11 cellular contexts compared by ENCODE assay signal in the genomic region with DNA sequence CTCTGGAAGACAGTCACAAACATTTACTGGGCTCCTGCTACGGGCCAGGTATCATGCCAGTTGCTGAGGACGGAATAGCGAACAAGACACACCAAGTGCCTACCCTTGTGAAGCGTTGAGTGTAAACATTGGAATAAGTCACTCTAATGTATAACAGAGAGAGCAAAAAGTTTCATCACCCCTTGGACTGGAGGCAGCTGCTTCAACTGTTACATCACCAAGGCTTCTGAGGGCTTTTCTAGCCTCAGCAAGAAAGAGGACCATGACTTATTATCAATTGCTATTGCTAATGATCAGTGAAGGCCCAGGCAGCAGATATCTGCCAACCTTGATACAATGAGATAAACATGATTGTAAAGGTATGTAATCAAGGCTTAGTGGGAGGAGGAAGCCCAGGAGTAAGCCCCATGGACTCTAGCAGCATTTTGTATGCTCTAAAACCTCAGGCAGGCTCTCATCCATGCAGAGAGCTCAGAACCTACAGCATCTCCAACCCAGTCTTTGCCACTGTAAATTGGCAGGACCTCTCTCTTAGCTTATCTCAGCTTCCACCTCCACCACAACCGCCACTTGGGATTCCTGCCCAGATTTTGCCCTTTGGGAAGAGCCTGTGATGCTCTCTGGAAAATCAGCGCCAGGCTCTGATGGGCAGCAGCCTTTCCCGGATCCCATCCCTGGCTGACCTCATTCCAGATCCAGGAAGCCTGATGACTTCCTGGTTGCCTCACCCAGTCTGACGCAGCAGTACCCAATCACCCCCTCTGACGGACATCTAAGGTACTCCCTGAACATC. TPM values are rescaled to one million over a fixed set of nuclear protein-coding genes. Genes with fewer than 3 reads are reported as not detected.
A peak's percentile ranks its signal among the peaks of the same experiment; 100 is the strongest.
DNase-seq lines count a peak whose midpoint lies in the region; ATAC-seq and TF ChIP-seq lines count a peak whose summit lies in the region.
"Had no signal": no experiment of that assay in that cellular context is flagged by ENCODE, and none has a peak within 500 bp of the region (broad histone marks: within the 10 kb centered on the region; RNA-seq: fewer than 3 reads in every experiment).

No MANE protein-coding gene starts in this region.

- H3K4me3 Mint-ChIP-seq in CD8-positive, alpha-beta memory T cell: no peak overlapping the region
- H3K4me3 Mint-ChIP-seq: CD8-positive, alpha-beta T cell had no signal

- TF ChIP-seq CTCF in fibroblast of lung (conservative IDR thresholded peaks at IDR 0.05 in 1 of 2, IDR thresholded peaks at IDR 0.05 in 1 of 2; ENCODE audit: low read depth in 1 of 2, low read length in 2 of 2): peak; percentile 2 to 21

- no peaks in the 10 kb centered on the region for H3K79me2 ChIP-seq in fibroblast of lung (ENCODE audit: control insufficient read depth, insufficient read depth, low read length)

- no peaks in the 10 kb centered on the region for H3K9me3 Mint-ChIP-seq in CD8-positive, alpha-beta memory T cell
- H3K9me3 Mint-ChIP-seq: CD8-positive, alpha-beta T cell had no signal

- no peak overlapping the region for H3K4me2 ChIP-seq in fibroblast of lung (ENCODE audit: extremely low read depth, insufficient read depth, low read length)

- no peaks in the 10 kb centered on the region for H3K9me3 ChIP-seq in CD8-positive, alpha-beta memory T cell (ENCODE audit: low read length)
- no peaks in the 10 kb centered on the region for H3K9me3 ChIP-seq in fibroblast of lung (ENCODE audit: control insufficient read depth, insufficient read depth, low read depth, low read length)

- H3K36me3 ChIP-seq in CD8-positive, alpha-beta memory T cell (ENCODE audit: insufficient read depth, low read length): no peaks in the 10 kb centered on the region
- no peaks in the 10 kb centered on the region for H3K36me3 ChIP-seq in fibroblast of lung (ENCODE audit: control insufficient read depth, insufficient read depth, low read length)

- H3K27ac ChIP-seq in CD8-positive, alpha-beta memory T cell (ENCODE audit: low read depth, low read length): no peak overlapping the region
- peak overlapping the region; percentile 21 for H3K27ac ChIP-seq in fibroblast of lung (ENCODE audit: insufficient read depth, low read length)

- H3K4me3 ChIP-seq in CD8-positive, alpha-beta memory T cell (ENCODE audit: low read length): no peak overlapping the region
- H3K4me3 ChIP-seq in fibroblast of lung (replicated peaks in 1 of 4; ENCODE audit: control extremely low read depth in 1 of 4, insufficient read depth in 1 of 4, low read depth in 3 of 4, low read length in 4 of 4): no peak overlapping the region

- no peak for ATAC-seq in HG02840 (IDR thresholded peaks at IDR 0.05; ENCODE audit: low FRiP score, unreplicated experiment)
- ATAC-seq: CD8-positive, alpha-beta T cell; HCT116 had no signal

- H2AFZ ChIP-seq in fibroblast of lung (ENCODE audit: low read length): no peak overlapping the region

- DNase-seq in CD8-positive, alpha-beta memory T cell: no peak
- DNase-seq in RKO (ENCODE audit: low spot score) (peak; percentile 8), fibroblast of lung (ENCODE audit: low read depth in 2 of 2) (peak; percentile 71 to 81), myocyte (ENCODE audit: low read depth) (peak; percentile 55), HuH-7.5 (ENCODE audit: low spot score) (no peak), superior temporal gyrus (ENCODE audit: extremely low spot score) (no peak)
- no peak for DNase-seq in activated CD8-positive, alpha-beta memory T cell treated with anti-CD3 and anti-CD28 coated beads, Interleukin-2, amount 50 U/mL, for 4 hours
- DNase-seq: CD8-positive, alpha-beta T cell; mammary epithelial cell had no signal

- no peaks in the 10 kb centered on the region for H3K4me1 ChIP-seq in CD8-positive, alpha-beta memory T cell (ENCODE audit: insufficient read depth, low read length)
- H3K4me1 ChIP-seq in fibroblast of lung (ENCODE audit: control insufficient read depth, extremely low read depth, insufficient read depth, low read length): peaks cover 16% of the 10 kb centered on the region

- H3K27me3 Mint-ChIP-seq in CD8-positive, alpha-beta memory T cell: peaks cover 0 to 3% of the 10 kb centered on the region in 2 donors

- no peaks in the 10 kb centered on the region for H3K27me3 ChIP-seq in CD8-positive, alpha-beta memory T cell (ENCODE audit: insufficient read depth, low read length, poor library complexity, severe bottlenecking)
- no peaks in the 10 kb centered on the region for H3K27me3 ChIP-seq in fibroblast of lung (ENCODE audit: control insufficient read depth, insufficient read depth, low read length)

- POLR2A ChIA-PET in CD8-positive, alpha-beta memory T cell (lab: Charles Lee): no interaction called here

- H3K9ac ChIP-seq in fibroblast of lung (ENCODE audit: insufficient read depth, low read length): no peak overlapping the region

- CTCF ChIA-PET in CD8-positive, alpha-beta memory T cell (lab: Charles Lee): no interaction called here

- H3K4me1 Mint-ChIP-seq in CD8-positive, alpha-beta memory T cell: peaks cover 2 to 29% (median 16%) of the 10 kb centered on the region in 3 donors

- H3K27ac Mint-ChIP-seq in CD8-positive, alpha-beta memory T cell: peak overlapping the region in 5 of 8 donors; percentile 14 to 78 (median 70)
- H3K27ac Mint-ChIP-seq: CD8-positive, alpha-beta T cell had no signal

- H4K20me1 ChIP-seq in fibroblast of lung (ENCODE audit: control insufficient read depth, extremely low read depth, insufficient read depth, low read length): no peaks in the 10 kb centered on the region

- H3K36me3 Mint-ChIP-seq in CD8-positive, alpha-beta memory T cell: peaks cover 4 to 17% (median 5%) of the 10 kb centered on the region in 3 donors
- H3K36me3 Mint-ChIP-seq: CD8-positive, alpha-beta T cell had no signal

RNA-seq across cellular contexts. Expression of a gene that starts 54.5 kb away (rescaled TPM):
- total RNA-seq in CD8-positive, alpha-beta memory T cell: 10 to 100 TPM; 26.5 to 26.8 TPM
- polyA plus RNA-seq in CD8-positive, alpha-beta memory T cell: 4.1 TPM
- total RNA-seq in fibroblast of lung (13.0 and 17.7 TPM in 2 replicates), myocyte (33.4 and 36.8 TPM in 2 replicates)
- 19.3 and 65.2 TPM in 2 replicates for polyA plus RNA-seq in fibroblast of lung
- 18.6 and 77.1 TPM in 2 replicates for polyA plus RNA-seq in fibroblast of lung (2012)
- polyA minus RNA-seq in fibroblast of lung (ENCODE audit: low replicate concordance): 41.0 and 120 TPM in 2 replicates
- polyA plus RNA-seq in myocyte (2012): 52.7 TPM

Comparison
In these comparisons a context has a peak if more than half of its experiments do, and no peak if none do; other contexts are left out.
1. DNase-seq: peak in RKO (single experiment), fibroblast of lung (2 of 2) and myocyte (single experiment); none in CD8-positive, alpha-beta memory T cell (0 of 5), HuH-7.5 (single experiment), superior temporal gyrus (single experiment) and activated CD8-positive, alpha-beta memory T cell treated with anti-CD3 and anti-CD28 coated beads, Interleukin-2, amount 50 U/mL, for 4 hours (single experiment).